Comparison of ENCODE assay signal across 18 cellular contexts in the genomic region with DNA sequence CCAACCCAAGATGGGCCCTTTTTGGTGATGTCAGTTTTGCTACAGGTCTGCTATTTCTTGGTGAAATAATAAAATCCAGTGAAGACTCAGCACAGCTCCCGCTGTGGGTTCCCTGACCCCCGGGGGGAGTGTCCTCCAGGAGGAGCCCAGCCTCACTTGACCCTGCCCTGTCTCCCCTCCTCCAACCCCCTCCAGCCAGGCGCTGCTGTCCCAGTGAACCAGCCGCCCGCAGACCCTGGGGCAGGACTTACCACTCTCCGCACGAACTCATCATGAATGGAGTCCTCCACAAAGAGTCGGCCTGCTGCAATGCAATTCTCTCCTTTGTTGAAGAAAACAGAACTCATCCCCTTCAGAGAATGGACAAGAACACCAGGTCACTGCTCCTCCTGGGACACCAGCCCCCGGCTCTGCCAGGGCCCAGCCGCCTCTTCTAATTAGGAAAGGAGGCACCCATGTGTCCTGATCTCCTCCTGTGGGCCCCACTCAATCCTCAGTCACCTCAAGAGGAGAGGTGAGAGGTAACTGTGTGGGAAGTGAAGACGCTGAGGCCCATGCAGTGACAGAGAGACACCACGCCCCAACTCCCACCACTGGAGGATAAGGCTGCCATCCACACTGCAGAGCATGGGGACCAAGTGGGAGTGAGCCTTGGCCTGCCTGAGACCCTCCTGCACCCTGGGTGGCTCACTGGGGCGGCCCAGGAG. TPM values are rescaled to one million over a fixed set of nuclear protein-coding genes. Genes with fewer than 3 reads are reported as not detected.
DNase-seq lines count a peak whose midpoint lies in the region; ATAC-seq and TF ChIP-seq lines count a peak whose summit lies in the region.
"Had no signal": no experiment of that assay in that cellular context is flagged by ENCODE, and none has a peak within 500 bp of the region (broad histone marks: within the 10 kb centered on the region; RNA-seq: fewer than 3 reads in every experiment).

No MANE protein-coding gene starts in this region.

- H3K4me3 ChIP-seq in osteoblast (ENCODE audit: insufficient read depth, low read length) (no peak overlapping the region), transverse colon (no peak overlapping the region)
- H3K4me3 ChIP-seq: HAP-1 had no signal

- H3K4me2 ChIP-seq in osteoblast (ENCODE audit: insufficient read depth, low read length) = no peak overlapping the region

- TF ChIP-seq EP300 in transverse colon (IDR thresholded peaks at IDR 0.05; ENCODE audit: low read depth) = no peak

- intact Hi-C loops in transverse colon (cut with DNase I; ENCODE audit: low total_unique reads) = no loop called here

- no peaks in the 10 kb centered on the region for H3K27me3 Mint-ChIP-seq in activated T-cell treated with anti-CD3 and anti-CD28 coated beads, Interleukin-2, amount 50 U/mL, for 24 hours
- H3K27me3 Mint-ChIP-seq in activated T-cell treated with anti-CD3 and anti-CD28 coated beads, Interleukin-2, amount 50 U/mL, for 4 hours (ENCODE audit: low read depth) = no peaks in the 10 kb centered on the region

- H3K79me2 ChIP-seq in osteoblast (ENCODE audit: insufficient read depth, low read length) = no peaks in the 10 kb centered on the region

- no peak overlapping the region for H3K4me3 Mint-ChIP-seq in activated T-cell treated with anti-CD3 and anti-CD28 coated beads, Interleukin-2, amount 50 U/mL, for 24 hours
- H3K4me3 Mint-ChIP-seq in activated T-cell treated with anti-CD3 and anti-CD28 coated beads, Interleukin-2, amount 50 U/mL, for 4 hours = no peak overlapping the region

- DNase-seq in activated T-cell treated with anti-CD3 and anti-CD28 coated beads, Interleukin-2, amount 50 U/mL, for 24 hours = peak; percentile 19
- no peak for DNase-seq in activated T-cell treated with anti-CD3 and anti-CD28 coated beads, Interleukin-2, amount 50 U/mL, for 4 hours
- DNase-seq in islet precursor cell (peak; percentile 42), osteoblast (ENCODE audit: insufficient read length, low spot score, missing footprints) (peak; percentile 64), transverse colon (peak; percentile 1), epidermal melanocyte (ENCODE audit: insufficient read length, low spot score) (no peak)
- DNase-seq: DMS153, EL, NCI-H1417, NCI-H2029 treated with DMSO at 0.1 percent for 48 hours, NCI-H510A, NCI-H82 had no signal

- no peaks in the 10 kb centered on the region for H4K20me1 ChIP-seq in osteoblast (ENCODE audit: insufficient read depth, low read length)

- no peak for ATAC-seq in activated T-cell treated with anti-CD3 and anti-CD28 coated beads, Interleukin-2, amount 50 U/mL, for 4 hours
- no peak for ATAC-seq in GM21576 (IDR thresholded peaks at IDR 0.05; ENCODE audit: unreplicated experiment)
- no peak for ATAC-seq in GM21381 (IDR thresholded peaks at IDR 0.05; ENCODE audit: unreplicated experiment)
- ATAC-seq: Panc1 had no signal

- H3K27me3 ChIP-seq in osteoblast (ENCODE audit: insufficient read depth, low read length) (no peaks in the 10 kb centered on the region), transverse colon (no peaks in the 10 kb centered on the region)

- in situ Hi-C loops in transverse colon (cut with MboI; ENCODE audit: low pct_ligation_motif_present in 1 of 4, low pct_unique_long_range_greater_than_20kb in 1 of 4, low sequenced_read_pairs in 3 of 4) = no loop called here

- 87 to 94% methylated on average over 3 to 13 of the region's 13 CpGs for whole genome bisulfite sequencing in transverse colon (ENCODE audit: low coverage in 1 of 2), 2 donors

- no peak for TF ChIP-seq POLR2A in transverse colon (IDR thresholded peaks at IDR 0.05)

- H3K36me3 ChIP-seq in osteoblast (ENCODE audit: insufficient read depth, low read length) (no peaks in the 10 kb centered on the region), transverse colon (no peaks in the 10 kb centered on the region)
- H3K36me3 ChIP-seq: HAP-1 had no signal

- H3K27ac ChIP-seq in osteoblast (ENCODE audit: low read depth, low read length) (no peak overlapping the region), transverse colon (no peak overlapping the region)
- H3K27ac ChIP-seq: C4-2B had no signal

- H3K9me3 Mint-ChIP-seq in activated T-cell treated with anti-CD3 and anti-CD28 coated beads, Interleukin-2, amount 50 U/mL, for 24 hours = no peaks in the 10 kb centered on the region
- H3K9me3 Mint-ChIP-seq in activated T-cell treated with anti-CD3 and anti-CD28 coated beads, Interleukin-2, amount 50 U/mL, for 4 hours = no peaks in the 10 kb centered on the region
- H3K9me3 Mint-ChIP-seq: IgD-negative memory B cell had no signal

- no peaks in the 10 kb centered on the region for H3K4me1 Mint-ChIP-seq in activated T-cell treated with anti-CD3 and anti-CD28 coated beads, Interleukin-2, amount 50 U/mL, for 24 hours (ENCODE audit: low read depth)
- H3K4me1 Mint-ChIP-seq in activated T-cell treated with anti-CD3 and anti-CD28 coated beads, Interleukin-2, amount 50 U/mL, for 4 hours (ENCODE audit: low read depth) = no peaks in the 10 kb centered on the region
- H3K4me1 Mint-ChIP-seq: IgD-negative memory B cell had no signal

- H2AFZ ChIP-seq in osteoblast (ENCODE audit: low read length) = no peak overlapping the region

- H3K9me3 ChIP-seq in osteoblast (ENCODE audit: low read depth, low read length) (no peaks in the 10 kb centered on the region), transverse colon (no peaks in the 10 kb centered on the region)
- H3K9me3 ChIP-seq: HAP-1 had no signal

- no peak overlapping the region for H3K27ac Mint-ChIP-seq in activated T-cell treated with anti-CD3 and anti-CD28 coated beads, Interleukin-2, amount 50 U/mL, for 24 hours
- H3K27ac Mint-ChIP-seq: IgD-negative memory B cell had no signal

- TF ChIP-seq CTCF in osteoblast (IDR thresholded peaks at IDR 0.05; ENCODE audit: extremely low read depth, low read depth, low read length) = no peak
- no peak for TF ChIP-seq CTCF in transverse colon (IDR thresholded peaks at IDR 0.05)

- H3K36me3 Mint-ChIP-seq in activated T-cell treated with anti-CD3 and anti-CD28 coated beads, Interleukin-2, amount 50 U/mL, for 24 hours (ENCODE audit: low read depth) = no peaks in the 10 kb centered on the region
- no peaks in the 10 kb centered on the region for H3K36me3 Mint-ChIP-seq in activated T-cell treated with anti-CD3 and anti-CD28 coated beads, Interleukin-2, amount 50 U/mL, for 4 hours (ENCODE audit: insufficient read depth)
- H3K36me3 Mint-ChIP-seq: IgD-negative memory B cell had no signal

- H3K4me1 ChIP-seq in osteoblast (ENCODE audit: insufficient read depth, low read length) = no peaks in the 10 kb centered on the region
- H3K4me1 ChIP-seq in transverse colon = no peaks in the 10 kb centered on the region
- H3K4me1 ChIP-seq: HAP-1 had no signal

RNA-seq across cellular contexts. Expression of a gene that starts 28.8 kb away (rescaled TPM):
- 10 to 100 TPM; 23.6 to 28.1 (median 25.4) TPM for total RNA-seq in activated T-cell treated with anti-CD3 and anti-CD28 coated beads, Interleukin-2, amount 50 U/mL, for 4 hours
- total RNA-seq in osteoblast (41.5 and 59.4 TPM in 2 replicates), transverse colon (10 to 100 TPM; 22.7 to 41.5 (median 29.1) TPM)

Comparison
In these comparisons a context has a peak if more than half of its experiments do, and no peak if none do; other contexts are left out.
1. DNase-seq: peak in activated T-cell treated with anti-CD3 and anti-CD28 coated beads, Interleukin-2, amount 50 U/mL, for 24 hours (single experiment), islet precursor cell (single experiment), osteoblast (single experiment) and transverse colon (single experiment); none in activated T-cell treated with anti-CD3 and anti-CD28 coated beads, Interleukin-2, amount 50 U/mL, for 4 hours (single experiment) and epidermal melanocyte (single experiment).